In the genomic region with DNA sequence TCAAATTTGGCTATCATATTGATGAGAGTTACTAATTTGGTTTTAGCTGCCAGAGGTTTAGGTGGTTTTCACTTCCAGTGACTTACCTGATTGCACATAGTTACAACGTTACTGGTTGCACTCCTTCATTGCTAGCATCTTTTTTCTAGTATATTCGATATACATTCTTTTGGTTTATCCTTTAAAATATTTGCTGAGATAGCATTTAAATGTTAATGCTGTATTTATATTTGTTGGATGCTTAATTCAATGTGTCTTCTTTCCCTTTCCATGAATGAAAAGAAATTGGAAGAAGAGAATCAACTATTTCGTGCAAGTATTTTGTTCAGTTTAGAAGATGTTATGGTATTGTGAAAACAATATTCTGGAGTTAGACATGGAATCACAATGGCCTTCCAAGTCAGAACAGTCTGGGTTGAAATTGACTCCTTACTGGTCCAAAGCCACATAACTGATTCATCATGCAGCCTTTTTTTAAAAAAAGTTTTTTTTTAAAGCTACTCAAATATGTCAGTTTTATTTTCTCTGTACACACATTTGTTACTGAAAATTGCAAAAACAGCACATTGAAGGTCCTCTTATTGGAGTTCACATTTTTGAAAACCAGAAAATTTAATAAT, we compare ENCODE assay signal across 2 cellular contexts.
TF ChIP-seq lines count a peak whose summit lies in the region.

No MANE protein-coding gene starts in this region.

TF ChIP-seq in HCT116, 20 proteins besides CTCF, POLR2A, EP300 and RAD21:
- TF ChIP-seq CEBPB (IDR thresholded peaks at IDR 0.05; ENCODE audit: low read depth): no peak
- TF ChIP-seq, protein P1, sequence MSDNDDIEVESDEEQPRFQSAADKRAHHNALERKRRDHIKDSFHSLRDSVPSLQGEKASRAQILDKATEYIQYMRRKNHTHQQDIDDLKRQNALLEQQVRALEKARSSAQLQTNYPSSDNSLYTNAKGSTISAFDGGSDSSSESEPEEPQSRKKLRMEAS (IDR thresholded peaks at IDR 0.05): no peak

TF ChIP-seq in K562, 482 proteins besides CTCF, POLR2A, EP300 and RAD21:
- TF ChIP-seq ZNF316 (IDR thresholded peaks at IDR 0.05) (peak; percentile 92), C11orf30 (IDR thresholded peaks at IDR 0.05; ENCODE audit: low read depth) (peak; percentile 84), MAFK (IDR thresholded peaks at IDR 0.05; ENCODE audit: low read length) (peak; percentile 70), MAFG (tag; conservative IDR thresholded peaks at IDR 0.05) (peak; percentile 71), VEZF1 (CRISPR knock-in tag; IDR thresholded peaks at IDR 0.05) (no peak), MAFF (IDR thresholded peaks at IDR 0.05; ENCODE audit: low read length) (peak; percentile 77), CHD4 (IDR thresholded peaks at IDR 0.05; ENCODE audit: insufficient read depth, insufficient replicate concordance, low read depth, low read length, poor library complexity, severe bottlenecking) (no peak)
